9 cellular contexts compared by ENCODE assay signal in genomic region chr9:110316255-110316921, GRCh38. TPM values are rescaled to one million over a fixed set of nuclear protein-coding genes. Genes with fewer than 3 reads are reported as not detected.
DNase-seq lines count a peak whose midpoint lies in the region; ATAC-seq and TF ChIP-seq lines count a peak whose summit lies in the region.
"Had no signal": no experiment of that assay in that cellular context is flagged by ENCODE, and none has a peak within 500 bp of the region (broad histone marks: within the 10 kb centered on the region; RNA-seq: fewer than 3 reads in every experiment).

No MANE protein-coding gene starts in this region.

- no peak for ATAC-seq in activated CD8-positive, alpha-beta memory T cell treated with anti-CD3 and anti-CD28 coated beads, Interleukin-2, amount 10 ng/mL, durations not matched to agents 7 days and 5 days
- ATAC-seq in HG02970 (IDR thresholded peaks at IDR 0.05; ENCODE audit: low FRiP score, unreplicated experiment), result peak; percentile 88

- DNase-seq in activated CD8-positive, alpha-beta memory T cell treated with anti-CD3 and anti-CD28 coated beads, Interleukin-2, amount 10 ng/mL, durations not matched to agents 7 days and 5 days, result no peak
- no peak for DNase-seq in activated CD8-positive, alpha-beta memory T cell treated with anti-CD3 and anti-CD28 coated beads, Interleukin-2, amount 50 U/mL, for 4 hours
- peak; percentile 65 for DNase-seq in OCI-M1 (lab: John Stamatoyannopoulos, UW)
- no peak for DNase-seq in spleen
- DNase-seq in COLO829 (ENCODE audit: low spot score), result no peak
- no peak for DNase-seq in colonic mucosa
- no peak for DNase-seq in 8988T

- CTCF ChIA-PET in activated CD8-positive, alpha-beta memory T cell treated with anti-CD3 and anti-CD28 coated beads, Interleukin-2, amount 10 ng/mL, durations not matched to agents 7 days and 5 days (lab: Charles Lee), result no interaction called here

- peaks cover 3% of the 10 kb centered on the region for H3K4me1 Mint-ChIP-seq in activated CD8-positive, alpha-beta memory T cell treated with anti-CD3 and anti-CD28 coated beads, Interleukin-2, amount 10 ng/mL, durations not matched to agents 7 days and 5 days

- H3K27me3 ChIP-seq in spleen (replicated peaks in 1 of 7) (no peaks in the 10 kb centered on the region), colonic mucosa (no peaks in the 10 kb centered on the region)

- TF ChIP-seq POLR2A in spleen (IDR thresholded peaks at IDR 0.05), result no peak

- H3K9me3 Mint-ChIP-seq in activated CD8-positive, alpha-beta memory T cell treated with anti-CD3 and anti-CD28 coated beads, Interleukin-2, amount 10 ng/mL, durations not matched to agents 7 days and 5 days (ENCODE audit: low read depth), result peaks cover 3% of the 10 kb centered on the region

- peak overlapping the region; percentile 42 for H3K4me3 Mint-ChIP-seq in activated CD8-positive, alpha-beta memory T cell treated with anti-CD3 and anti-CD28 coated beads, Interleukin-2, amount 10 ng/mL, durations not matched to agents 7 days and 5 days

- H3K36me3 Mint-ChIP-seq in activated CD8-positive, alpha-beta memory T cell treated with anti-CD3 and anti-CD28 coated beads, Interleukin-2, amount 10 ng/mL, durations not matched to agents 7 days and 5 days, result no peaks in the 10 kb centered on the region

- H3K9me3 ChIP-seq in spleen, result peaks cover 0 to 17% (median 14%) of the 10 kb centered on the region in 8 donors
- no peaks in the 10 kb centered on the region for H3K9me3 ChIP-seq in colonic mucosa

- H3K4me1 ChIP-seq in spleen (peaks cover 0 to 29% (median 8%) of the 10 kb centered on the region in 6 donors), colonic mucosa (no peaks in the 10 kb centered on the region)

- no peaks in the 10 kb centered on the region for H3K27me3 Mint-ChIP-seq in activated CD8-positive, alpha-beta memory T cell treated with anti-CD3 and anti-CD28 coated beads, Interleukin-2, amount 10 ng/mL, durations not matched to agents 7 days and 5 days

- no peak overlapping the region for H3K9ac ChIP-seq in colonic mucosa (ENCODE audit: low read depth in 2 of 2, low read length in 2 of 2)

- intact Hi-C loops in spleen (cut with DNase I; ENCODE audit: low total_unique reads), result no loop called here
- intact Hi-C loops in colonic mucosa (cut with DNase I), result no loop called here

- TF ChIP-seq CTCF in spleen (IDR thresholded peaks at IDR 0.05 in 8 of 11, conservative IDR thresholded peaks at IDR 0.05 in 3 of 11), result no peak
- TF ChIP-seq CTCF in colonic mucosa (IDR thresholded peaks at IDR 0.05), result no peak

- H3K4me3 ChIP-seq in spleen (peak overlapping the region in 4 of 8 donors; percentile 10 to 56 (median 17)), colonic mucosa (no peak overlapping the region)

- H3K36me3 ChIP-seq in spleen (no peaks in the 10 kb centered on the region), colonic mucosa (no peaks in the 10 kb centered on the region)

- no peak overlapping the region for H3K27ac Mint-ChIP-seq in activated CD8-positive, alpha-beta memory T cell treated with anti-CD3 and anti-CD28 coated beads, Interleukin-2, amount 10 ng/mL, durations not matched to agents 7 days and 5 days

- WGBS in spleen, 5 donors, result 14 to 21% (median 17%) methylated on average over 4 of the region's 4 CpGs

- H3K27ac ChIP-seq in spleen (peak overlapping the region in 7 of 8 donors; percentile 38 to 80 (median 61)), colonic mucosa (no peak overlapping the region)

RNA-seq across cellular contexts. Expression of gene TXNDC8, which starts 21.3 kb away (rescaled TPM):
- not detected for total RNA-seq in activated CD8-positive, alpha-beta memory T cell treated with anti-CD3 and anti-CD28 coated beads, Interleukin-2, amount 10 ng/mL, durations not matched to agents 7 days and 5 days
- total RNA-seq in spleen, result not detected
- not detected for polyA plus RNA-seq in spleen
- total RNA-seq in colonic mucosa, result not detected
- polyA plus RNA-seq: esophagus had no signal
